Comparison of ENCODE assay signal across 16 cellular contexts in genomic region chr12:110426300-110426910, GRCh38.
"Had no signal": no experiment of that assay in that cellular context is flagged by ENCODE, and none has a peak within 500 bp of the region (broad histone marks: within the 10 kb centered on the region; RNA-seq: fewer than 3 reads in every experiment).

No MANE protein-coding gene starts in this region.

- H3K9ac ChIP-seq: parathyroid adenoma had no signal

- H3K36me3 Mint-ChIP-seq: activated CD4-positive, alpha-beta memory T cell treated with anti-CD3 and anti-CD28 coated beads for 36 hours; activated CD8-positive, alpha-beta memory T cell treated with anti-CD3 and anti-CD28 coated beads, Interleukin-2, amount 10 ng/mL, durations not matched to agents 7 days and 5 days; immature natural killer cell; naive thymus-derived CD8-positive, alpha-beta T cell had no signal

- H3K36me3 ChIP-seq: tibial artery, WERI-Rb-1 had no signal

- H3K4me3 ChIP-seq: dorsolateral prefrontal cortex, tibial artery had no signal

- H3K9me3 ChIP-seq: tibial artery had no signal

- H3K79me2 ChIP-seq: parathyroid adenoma had no signal

- H3K4me1 ChIP-seq: parathyroid adenoma had no signal

- H3K27me3 Mint-ChIP-seq: activated CD4-positive, alpha-beta memory T cell treated with anti-CD3 and anti-CD28 coated beads for 36 hours; naive thymus-derived CD8-positive, alpha-beta T cell had no signal

- H3K4me3 Mint-ChIP-seq: activated CD4-positive, alpha-beta memory T cell treated with anti-CD3 and anti-CD28 coated beads for 36 hours; activated CD8-positive, alpha-beta memory T cell treated with anti-CD3 and anti-CD28 coated beads, Interleukin-2, amount 10 ng/mL, durations not matched to agents 7 days and 5 days; immature natural killer cell; naive thymus-derived CD8-positive, alpha-beta T cell; stimulated activated effector memory CD8-positive, alpha-beta T cell treated with anti-CD3 and anti-CD28 coated beads, Interleukin-12 subunit alpha, Interleukin-12 subunit beta, amount 100 ng/mL, for 72 hours had no signal

- H3K27me3 ChIP-seq: dorsolateral prefrontal cortex, tibial artery had no signal

- H3K27ac ChIP-seq: dorsolateral prefrontal cortex, parathyroid adenoma, tibial artery, WERI-Rb-1 had no signal

- DNase-seq: activated CD4-positive, alpha-beta memory T cell treated with anti-CD3 and anti-CD28 coated beads for 36 hours; activated CD8-positive, alpha-beta memory T cell treated with anti-CD3 and anti-CD28 coated beads, Interleukin-2, amount 10 ng/mL, durations not matched to agents 7 days and 5 days; activated naive CD4-positive, alpha-beta T cell treated with anti-CD3 and anti-CD28 coated beads, Interleukin-2, amount 50 U/mL, for 16 hours; activated T-cell treated with anti-CD3 and anti-CD28 coated beads, Interleukin-2, amount 50 U/mL, for 1 hour; amniotic stem cell; dorsolateral prefrontal cortex; foreskin melanocyte; immature natural killer cell; mesenchymal stem cell; naive thymus-derived CD8-positive, alpha-beta T cell; stimulated activated CD4-positive, alpha-beta T cell treated with anti-CD3 and anti-CD28 coated beads, Interleukin-12 subunit alpha, Interleukin-12 subunit beta, amount 100 ng/mL, for 4 hours; stimulated activated CD4-positive, alpha-beta T cell treated with anti-CD3 and anti-CD28 coated beads, Interleukin-2, amount 100 ng/mL, for 24 hours; tibial artery had no signal

- H3K27ac Mint-ChIP-seq: activated CD4-positive, alpha-beta memory T cell treated with anti-CD3 and anti-CD28 coated beads for 36 hours; activated CD8-positive, alpha-beta memory T cell treated with anti-CD3 and anti-CD28 coated beads, Interleukin-2, amount 10 ng/mL, durations not matched to agents 7 days and 5 days; immature natural killer cell; naive thymus-derived CD8-positive, alpha-beta T cell; stimulated activated effector memory CD8-positive, alpha-beta T cell treated with anti-CD3 and anti-CD28 coated beads, Interleukin-12 subunit alpha, Interleukin-12 subunit beta, amount 100 ng/mL, for 72 hours had no signal

- H3K9me3 Mint-ChIP-seq: activated CD4-positive, alpha-beta memory T cell treated with anti-CD3 and anti-CD28 coated beads for 36 hours; immature natural killer cell; naive thymus-derived CD8-positive, alpha-beta T cell; stimulated activated effector memory CD8-positive, alpha-beta T cell treated with anti-CD3 and anti-CD28 coated beads, Interleukin-12 subunit alpha, Interleukin-12 subunit beta, amount 100 ng/mL, for 72 hours had no signal

- H3K4me1 Mint-ChIP-seq: stimulated activated effector memory CD8-positive, alpha-beta T cell treated with anti-CD3 and anti-CD28 coated beads, Interleukin-12 subunit alpha, Interleukin-12 subunit beta, amount 100 ng/mL, for 72 hours had no signal

- H2AFZ ChIP-seq: parathyroid adenoma had no signal
